Comparison of ENCODE assay signal across 13 cellular contexts in the genomic region with DNA sequence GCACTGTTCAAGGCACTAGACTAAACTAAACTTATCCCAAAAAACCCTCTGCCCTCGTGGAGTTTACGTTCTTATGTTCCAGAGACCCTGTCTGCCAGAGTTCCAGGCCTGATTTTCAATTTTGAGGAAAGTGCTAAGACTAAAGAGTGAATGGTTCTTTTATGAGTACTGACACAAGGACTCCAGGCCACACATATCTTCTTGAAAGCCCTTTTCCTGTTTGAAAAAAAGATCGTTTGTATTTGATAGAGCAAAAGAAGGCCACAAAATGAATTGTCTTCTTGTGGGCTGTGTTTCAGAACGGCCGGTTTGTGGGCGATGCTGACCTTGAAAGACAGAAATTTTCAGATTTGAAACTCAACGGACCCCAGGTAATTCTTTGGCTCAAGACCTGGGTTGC. TPM values are rescaled to one million over a fixed set of nuclear protein-coding genes. Genes with fewer than 3 reads are reported as not detected.
DNase-seq lines count a peak whose midpoint lies in the region; ATAC-seq and TF ChIP-seq lines count a peak whose summit lies in the region.
"Had no signal": no experiment of that assay in that cellular context is flagged by ENCODE, and none has a peak within 500 bp of the region (broad histone marks: within the 10 kb centered on the region; RNA-seq: fewer than 3 reads in every experiment).

No MANE protein-coding gene starts in this region.

- H3K36me3 ChIP-seq in right atrium auricular region (peaks cover 67% of the 10 kb centered on the region), mucosa of rectum (ENCODE audit: control insufficient read depth in 2 of 2, insufficient read depth in 2 of 2, low read length in 2 of 2) (peaks cover 25 to 27% of the 10 kb centered on the region in 2 donors), uterus (no peaks in the 10 kb centered on the region), HAP-1 (replicated peaks) (peaks cover 21% of the 10 kb centered on the region)

- in situ Hi-C loops in HAP-1 (cut with MboI; ENCODE audit: low sequenced_read_pairs): no loop called here

- no peak overlapping the region for H3K9ac ChIP-seq in mucosa of rectum (ENCODE audit: low read depth in 1 of 2, low read length in 2 of 2)

- peak overlapping the region; percentile 79 for H3K27ac Mint-ChIP-seq in activated naive CD8-positive, alpha-beta T cell treated with anti-CD3 and anti-CD28 coated beads, Interleukin-2, amount 10 ng/mL, durations not matched to agents 7 days and 5 days

- no peak overlapping the region for H3K4me3 ChIP-seq in right atrium auricular region
- peak overlapping the region in 1 of 2 donors; percentile 59 for H3K4me3 ChIP-seq in mucosa of rectum (ENCODE audit: low read length in 2 of 2)
- no peak overlapping the region for H3K4me3 ChIP-seq in uterus
- H3K4me3 ChIP-seq in HAP-1: no peak overlapping the region

- no peak for TF ChIP-seq POLR2A in uterus (IDR thresholded peaks at IDR 0.05)

- no peak for DNase-seq in right atrium auricular region (ENCODE audit: low spot score)
- DNase-seq in left ventricle myocardium superior: no peak
- no peak for DNase-seq in activated naive CD8-positive, alpha-beta T cell treated with anti-CD3 and anti-CD28 coated beads, Interleukin-2, amount 10 ng/mL, durations not matched to agents 7 days and 5 days
- no peak for DNase-seq in uterus
- DNase-seq in NCI-H345 (lab: John Stamatoyannopoulos, UW): no peak
- no peak for DNase-seq in HAP-1 (ENCODE audit: low spot score in 2 of 2)
- no peak for DNase-seq in iPS-NIHi11 (ENCODE audit: low spot score)
- DNase-seq: hypothalamus, KG1, SHP77 treated with DMSO at 0.1 percent for 48 hours had no signal

- intact Hi-C loops in left ventricle myocardium superior (cut with micrococcal nuclease) (no loop called here), uterus (cut with DNase I; ENCODE audit: low total_unique reads) (no loop called here)

- peaks cover 47% of the 10 kb centered on the region for H3K4me1 Mint-ChIP-seq in activated naive CD8-positive, alpha-beta T cell treated with anti-CD3 and anti-CD28 coated beads, Interleukin-2, amount 10 ng/mL, durations not matched to agents 7 days and 5 days

- TF ChIP-seq CTCF in right atrium auricular region (IDR thresholded peaks at IDR 0.05) (no peak), uterus (IDR thresholded peaks at IDR 0.05) (no peak)

- H3K9me3 Mint-ChIP-seq in activated naive CD8-positive, alpha-beta T cell treated with anti-CD3 and anti-CD28 coated beads, Interleukin-2, amount 10 ng/mL, durations not matched to agents 7 days and 5 days: no peaks in the 10 kb centered on the region
- H3K9me3 Mint-ChIP-seq: neural crest cell had no signal

- peaks cover 24% of the 10 kb centered on the region for H3K36me3 Mint-ChIP-seq in activated naive CD8-positive, alpha-beta T cell treated with anti-CD3 and anti-CD28 coated beads, Interleukin-2, amount 10 ng/mL, durations not matched to agents 7 days and 5 days

- H3K27ac ChIP-seq in right atrium auricular region (peak overlapping the region; percentile 36 to 59), mucosa of rectum (ENCODE audit: low read depth in 2 of 2, low read length in 2 of 2) (peak overlapping the region; percentile 82 to 96), uterus (peak overlapping the region; percentile 2 to 54)
- H3K27ac ChIP-seq: C4-2B had no signal

- ATAC-seq in left ventricle myocardium superior: no peak
- no peak for ATAC-seq in activated naive CD8-positive, alpha-beta T cell treated with anti-CD3 and anti-CD28 coated beads, Interleukin-2, amount 10 ng/mL, durations not matched to agents 7 days and 5 days (ENCODE audit: low read depth)

- peak overlapping the region; percentile 60 for H3K4me3 Mint-ChIP-seq in activated naive CD8-positive, alpha-beta T cell treated with anti-CD3 and anti-CD28 coated beads, Interleukin-2, amount 10 ng/mL, durations not matched to agents 7 days and 5 days
- H3K4me3 Mint-ChIP-seq: neural crest cell had no signal

- H3K27me3 ChIP-seq in right atrium auricular region (no peaks in the 10 kb centered on the region), mucosa of rectum (ENCODE audit: control insufficient read depth in 2 of 2, insufficient read depth in 2 of 2, low read length in 2 of 2) (no peaks in the 10 kb centered on the region), uterus (no peaks in the 10 kb centered on the region), HAP-1 (ENCODE audit: low read depth) (no peaks in the 10 kb centered on the region)

- H3K4me1 ChIP-seq in right atrium auricular region (peaks cover 0 to 60% of the 10 kb centered on the region in 2 donors), mucosa of rectum (ENCODE audit: control insufficient read depth in 2 of 2, insufficient read depth in 2 of 2, low read length in 2 of 2) (peaks cover 42 to 50% of the 10 kb centered on the region in 2 donors), uterus (peaks cover 0 to 19% of the 10 kb centered on the region in 2 donors), HAP-1 (no peaks in the 10 kb centered on the region)

- H3K9me3 ChIP-seq in right atrium auricular region: no peaks in the 10 kb centered on the region
- H3K9me3 ChIP-seq in mucosa of rectum (ENCODE audit: control insufficient read depth in 2 of 2, low read length in 2 of 2): no peaks in the 10 kb centered on the region
- H3K9me3 ChIP-seq in uterus: no peaks in the 10 kb centered on the region
- H3K9me3 ChIP-seq in HAP-1: no peaks in the 10 kb centered on the region

- POLR2A ChIA-PET in activated naive CD8-positive, alpha-beta T cell treated with anti-CD3 and anti-CD28 coated beads, Interleukin-2, amount 10 ng/mL, durations not matched to agents 7 days and 5 days (lab: Charles Lee): interaction anchor here (0.6 to 3.1 kb wide), 3 partner anchors 52 to 1350 kb away, joined by 3 to 18 read pairs (median 3); partner anchors contain the start of gene SELENOH

- no peaks in the 10 kb centered on the region for H3K27me3 Mint-ChIP-seq in activated naive CD8-positive, alpha-beta T cell treated with anti-CD3 and anti-CD28 coated beads, Interleukin-2, amount 10 ng/mL, durations not matched to agents 7 days and 5 days

RNA-seq across cellular contexts. Expression of gene CTNND1, which starts 32.1 kb away (rescaled TPM):
- total RNA-seq in right atrium auricular region: 10 to 100 TPM; 58.2 to 63.2 TPM
- 66.6 TPM for total RNA-seq in left ventricle myocardium superior
- total RNA-seq in activated naive CD8-positive, alpha-beta T cell treated with anti-CD3 and anti-CD28 coated beads, Interleukin-2, amount 10 ng/mL, durations not matched to agents 7 days and 5 days: 10 to 100 TPM in 1 of 2 experiments, 1 to 10 TPM in 1; 9.3 to 11.2 TPM
- 100 to 1,000 TPM in 3 of 4 donors, 10 to 100 TPM in 1; 54.1 to 226 (median 166) TPM for total RNA-seq in uterus

RNA-seq across cellular contexts. Expression of gene BTBD18, which starts 42.1 kb away (rescaled TPM):
- total RNA-seq in right atrium auricular region (not detected), left ventricle myocardium superior (not detected), uterus (not detected)
- not detected for total RNA-seq in activated naive CD8-positive, alpha-beta T cell treated with anti-CD3 and anti-CD28 coated beads, Interleukin-2, amount 10 ng/mL, durations not matched to agents 7 days and 5 days
- total RNA-seq: neural crest cell had no signal

RNA-seq across cellular contexts. Expression of gene SELENOH, which starts 52.4 kb away (rescaled TPM):
- total RNA-seq in right atrium auricular region: 100 to 1,000 TPM; 147 to 159 TPM
- total RNA-seq in left ventricle myocardium superior: 76.8 TPM
- total RNA-seq in activated naive CD8-positive, alpha-beta T cell treated with anti-CD3 and anti-CD28 coated beads, Interleukin-2, amount 10 ng/mL, durations not matched to agents 7 days and 5 days: 100 to 1,000 TPM; 176 to 178 TPM
- 100 to 1,000 TPM in 2 of 4 donors, 10 to 100 TPM in 2; 78.3 to 475 (median 105) TPM for total RNA-seq in uterus

Comparison
In these comparisons a context has a peak if more than half of its experiments do, and no peak if none do; other contexts are left out.
1. H3K27ac ChIP-seq: peak in every context shown above with its lines; median percentile 89 in mucosa of rectum; 48 in right atrium auricular region; 28 in uterus.